Comparison of ENCODE assay signal across 17 cellular contexts in genomic region chr21:33162436-33162921, GRCh38.
DNase-seq lines count a peak whose midpoint lies in the region; ATAC-seq and TF ChIP-seq lines count a peak whose summit lies in the region.
"Had no signal": no experiment of that assay in that cellular context is flagged by ENCODE, and none has a peak within 500 bp of the region (broad histone marks: within the 10 kb centered on the region; RNA-seq: fewer than 3 reads in every experiment).

No MANE protein-coding gene starts in this region.

- no peak overlapping the region for H3K4me2 ChIP-seq in H9 (ENCODE audit: insufficient read depth, insufficient read length, low read length)

- no peaks in the 10 kb centered on the region for H3K27me3 ChIP-seq in H9 (ENCODE audit: insufficient read depth, low read length)

- H3K14ac ChIP-seq in H9 (ENCODE audit: insufficient read depth, low read length) = no peak overlapping the region

- H3K79me2 ChIP-seq in H9 (ENCODE audit: insufficient read depth, low read length) = no peaks in the 10 kb centered on the region

- H4K91ac ChIP-seq in H9 (ENCODE audit: insufficient read length, low read depth, low read length) = no peak overlapping the region

- H2AFZ ChIP-seq in H9 (ENCODE audit: low read length) = peak overlapping the region; percentile 63
- H2AFZ ChIP-seq: GM23248 had no signal

- no peak overlapping the region for H3K56ac ChIP-seq in H9 (ENCODE audit: insufficient read length, low read depth, low read length)

- H3K23me2 ChIP-seq in H9 (ENCODE audit: insufficient read length, low read depth, low read length, poor library complexity, severe bottlenecking) = no peaks in the 10 kb centered on the region

- no peak overlapping the region for H3K9ac ChIP-seq in H9 (ENCODE audit: extremely low read depth, insufficient read length, low read length)
- H3K9ac ChIP-seq: GM23248 had no signal

- H3T11ph ChIP-seq in H9 (ENCODE audit: low read length) = no peak overlapping the region

- H3K4me3 Mint-ChIP-seq in H9 = no peak overlapping the region
- H3K4me3 Mint-ChIP-seq: CD4-positive, alpha-beta T cell had no signal

- DNase-seq in H9 = no peak
- DNase-seq in cerebellar cortex (ENCODE audit: low spot score) = peak; percentile 92
- DNase-seq in iPS-NIHi11 (ENCODE audit: low spot score) = peak; percentile 62
- DNase-seq in retina = peak; percentile 79
- DNase-seq in activated CD4-positive, alpha-beta T cell treated with anti-CD3 and anti-CD28 coated beads, Interleukin-2, amount 50 U/mL, for 4 hours = no peak
- DNase-seq in effector CD8-positive, alpha-beta T cell (lab: John Stamatoyannopoulos, UW) = no peak
- no peak for DNase-seq in SHP77 (lab: John Stamatoyannopoulos, UW)
- DNase-seq: Calu3; CD4-positive, alpha-beta T cell; DMS79; GM23248; IMR-90; NCI-H1417 treated with DMSO at 0.1 percent for 48 hours; NCI-H2029; NCI-H510A; NCI-H82 had no signal

- H3K27ac Mint-ChIP-seq in H9 = peak overlapping the region in 2 of 3 experiments; percentile 2 to 65; a peak in 3 of 7 replicates
- H3K27ac Mint-ChIP-seq: CD4-positive, alpha-beta T cell had no signal

- H3K36me3 Mint-ChIP-seq in H9 (ENCODE audit: insufficient read depth in 1 of 3, low read depth in 3 of 3) = peaks cover 0 to 4% (median 2%) of the 10 kb centered on the region in 3 experiments; a peak in 1 of 7 replicates

- H3K18ac ChIP-seq in H9 (ENCODE audit: insufficient read length, low read depth, low read length) = no peak overlapping the region

- no peak for ATAC-seq in HG03175 (IDR thresholded peaks at IDR 0.05; ENCODE audit: unreplicated experiment)

- H4K8ac ChIP-seq in H9 (replicated peaks; ENCODE audit: insufficient read length, low read depth, low read length) = no peak overlapping the region

- H3K27ac ChIP-seq in H9 (ENCODE audit: insufficient read length, low read depth, low read length) = no peak overlapping the region
- H3K27ac ChIP-seq: GM23248 had no signal

- no CpG with 5 or more reads among the region's 15 CpGs for WGBS in H9 (ENCODE audit: extremely low coverage, insufficient read length, low lambda C conversion rate)

- no peak overlapping the region for H2BK20ac ChIP-seq in H9 (ENCODE audit: low read depth, low read length, poor library complexity, severe bottlenecking)

- no peaks in the 10 kb centered on the region for H3K79me1 ChIP-seq in H9 (ENCODE audit: insufficient read depth, low read depth, low read length, poor library complexity, severe bottlenecking)

- H2BK12ac ChIP-seq in H9 (ENCODE audit: insufficient read length, low read depth, low read length) = no peak overlapping the region

- H3K4me1 Mint-ChIP-seq in H9 = peaks cover 12 to 24% of the 10 kb centered on the region in 2 experiments

- no peak for TF ChIP-seq CTCF in H9 (conservative IDR thresholded peaks at IDR 0.05)

- no peak overlapping the region for H2BK5ac ChIP-seq in H9 (ENCODE audit: insufficient read length, low read length)

- no peak overlapping the region for H2BK15ac ChIP-seq in H9 (ENCODE audit: low read depth, low read length)

- H3K27me3 Mint-ChIP-seq in H9 (ENCODE audit: low read depth) = peaks cover 14% of the 10 kb centered on the region; the same call in 1 of the 2 replicates

- H2AK5ac ChIP-seq in H9 (ENCODE audit: insufficient read length, low read length) = no peak overlapping the region

- H3K4me1 ChIP-seq in H9 (ENCODE audit: insufficient read depth, low read length) = no peaks in the 10 kb centered on the region

- no peaks in the 10 kb centered on the region for H3K9me3 ChIP-seq in H9 (ENCODE audit: control insufficient read depth, low read depth, low read length)

- no peak overlapping the region for H4K5ac ChIP-seq in H9 (ENCODE audit: insufficient read length, low read depth, low read length)

- H3K4ac ChIP-seq in H9 (ENCODE audit: low read depth, low read length) = no peak overlapping the region

- H3K23ac ChIP-seq in H9 (ENCODE audit: insufficient read length, low read depth, low read length) = no peak overlapping the region

- no peaks in the 10 kb centered on the region for H4K20me1 ChIP-seq in H9 (ENCODE audit: control insufficient read depth, insufficient read depth, insufficient read length)

- H3K9me3 Mint-ChIP-seq in H9 = peaks cover 6 to 15% of the 10 kb centered on the region in 2 experiments; a peak in 4 of 5 replicates

- no peak overlapping the region for H2BK120ac ChIP-seq in H9 (ENCODE audit: low read depth, low read length, poor library complexity, severe bottlenecking)

Comparison
In these comparisons a context has a peak if more than half of its experiments do, and no peak if none do; other contexts are left out.
1. DNase-seq: peak in cerebellar cortex (single experiment), iPS-NIHi11 (single experiment) and retina (single experiment); none in H9 (single experiment), activated CD4-positive, alpha-beta T cell treated with anti-CD3 and anti-CD28 coated beads, Interleukin-2, amount 50 U/mL, for 4 hours (0 of 2), effector CD8-positive, alpha-beta T cell (single experiment) and SHP77 (0 of 2).